ENCODE assay signal across 24 cellular contexts in the genomic region with DNA sequence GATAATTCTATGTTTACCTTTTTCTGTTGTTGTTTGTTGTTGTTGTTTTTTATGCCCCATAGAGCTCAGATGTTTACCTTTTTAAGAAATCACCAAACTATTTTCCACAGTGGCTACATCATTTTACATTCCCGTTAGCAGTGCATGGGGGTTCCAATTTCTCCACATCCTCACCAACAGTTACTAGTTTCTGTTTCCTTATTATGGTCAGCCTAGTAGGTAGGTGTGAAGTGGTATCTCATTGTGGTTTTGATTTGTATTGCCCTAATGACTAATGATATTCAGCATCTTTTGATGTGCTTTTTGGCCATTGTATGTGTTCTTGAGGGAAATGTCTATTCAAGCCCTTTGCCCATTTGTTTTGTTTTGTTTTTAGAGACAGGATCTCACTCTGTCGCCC. TPM values are rescaled to one million over a fixed set of nuclear protein-coding genes. Genes with fewer than 3 reads are reported as not detected.
DNase-seq lines count a peak whose midpoint lies in the region; ATAC-seq, FAIRE-seq and TF ChIP-seq lines count a peak whose summit lies in the region.
"Had no signal": no experiment of that assay in that cellular context is flagged by ENCODE, and none has a peak within 500 bp of the region (broad histone marks: within the 10 kb centered on the region; RNA-seq: fewer than 3 reads in every experiment).

No MANE protein-coding gene starts in this region.

- H3K36me3 ChIP-seq in ACC112 (ENCODE audit: insufficient read depth, low read length) (no peaks in the 10 kb centered on the region), pancreas (no peaks in the 10 kb centered on the region), small intestine (ENCODE audit: control insufficient read depth in 2 of 2, insufficient read depth in 2 of 2, low read length in 2 of 2) (no peaks in the 10 kb centered on the region)
- H3K36me3 ChIP-seq: heart left ventricle, suprapubic skin had no signal

- H3K27me3 Mint-ChIP-seq in mesothelial cell of epicardium (ENCODE audit: low read depth), result no peaks in the 10 kb centered on the region
- H3K27me3 Mint-ChIP-seq: activated naive CD4-positive, alpha-beta T cell treated with anti-CD3 and anti-CD28 coated beads, Interleukin-2, amount 10 ng/mL, durations not matched to agents 7 days and 5 days; central memory CD8-positive, alpha-beta T cell; memory B cell; T-cell had no signal

- H3K9me3 ChIP-seq in pancreas (no peaks in the 10 kb centered on the region), small intestine (ENCODE audit: control insufficient read depth, low read depth) (no peaks in the 10 kb centered on the region)
- H3K9me3 ChIP-seq: heart left ventricle, MG63, suprapubic skin had no signal

- ATAC-seq in pancreas, result no peak
- ATAC-seq: heart left ventricle, left cardiac atrium, T-cell had no signal

- peak overlapping the region; percentile 41 for H3K27ac Mint-ChIP-seq in mesothelial cell of epicardium
- H3K27ac Mint-ChIP-seq: activated naive CD4-positive, alpha-beta T cell treated with anti-CD3 and anti-CD28 coated beads, Interleukin-2, amount 10 ng/mL, durations not matched to agents 7 days and 5 days; memory B cell; T-cell had no signal

- intact Hi-C loops in pancreas (cut with DNase I), result no loop called here

- FAIRE-seq in pancreas (lab: Jason Lieb, UNC) (no peak), small intestine (lab: Jason Lieb, UNC) (no peak)
- FAIRE-seq: D721Med had no signal

- TF ChIP-seq CTCF in mesothelial cell of epicardium (IDR thresholded peaks at IDR 0.05; ENCODE audit: unreplicated experiment), result no peak
- TF ChIP-seq CTCF in pancreas (IDR thresholded peaks at IDR 0.05), result no peak

- 94 to 96% methylated on average over 2 of the region's 2 CpGs for WGBS in pancreas, 2 donors
- 83 to 89% (median 86%) methylated on average over 2 of the region's 2 CpGs for WGBS in small intestine, 3 donors

- no peak overlapping the region for H3K4me3 Mint-ChIP-seq in mesothelial cell of epicardium
- H3K4me3 Mint-ChIP-seq: activated naive CD4-positive, alpha-beta T cell treated with anti-CD3 and anti-CD28 coated beads, Interleukin-2, amount 10 ng/mL, durations not matched to agents 7 days and 5 days; activated T-cell treated with anti-CD3 and anti-CD28 coated beads, Interleukin-2, amount 50 U/mL, for 4 hours; CD14-positive monocyte; central memory CD8-positive, alpha-beta T cell; memory B cell; T-cell had no signal

- H3K4me1 Mint-ChIP-seq in mesothelial cell of epicardium, result peaks cover 26% of the 10 kb centered on the region
- H3K4me1 Mint-ChIP-seq: memory B cell had no signal

- H3K4me1 ChIP-seq in ACC112 (ENCODE audit: control insufficient read depth, insufficient read depth, low read length, unreplicated experiment) (peaks cover 34% of the 10 kb centered on the region), pancreas (no peaks in the 10 kb centered on the region), small intestine (ENCODE audit: control insufficient read depth in 2 of 2, insufficient read depth in 1 of 2, low read depth in 1 of 2, low read length in 1 of 2) (no peaks in the 10 kb centered on the region)
- H3K4me1 ChIP-seq: suprapubic skin had no signal

- DNase-seq in LHCN-M2 (ENCODE audit: low read depth) (peak; percentile 50), astrocyte of the hippocampus (ENCODE audit: low read depth, low spot score) (peak; percentile 20), mesothelial cell of epicardium (ENCODE audit: low spot score in 2 of 2, unreplicated experiment in 2 of 2) (no peak), putamen (ENCODE audit: low spot score) (no peak), pancreas (no peak), small intestine (no peak), NCI-H524 treated with DMSO at 0.1 percent for 48 hours (lab: John Stamatoyannopoulos, UW) (no peak)
- DNase-seq: activated naive CD4-positive, alpha-beta T cell treated with anti-CD3 and anti-CD28 coated beads, Interleukin-2, amount 10 ng/mL, durations not matched to agents 7 days and 5 days; activated T-cell treated with anti-CD3 and anti-CD28 coated beads, Interleukin-2, amount 50 U/mL, for 4 hours; dorsolateral prefrontal cortex; heart left ventricle; left cardiac atrium; MG63; NCI-H1417; NCI-H510A treated with DMSO at 0.1 percent for 48 hours; occipital lobe; retina; T-cell had no signal

- H3K9me3 Mint-ChIP-seq in mesothelial cell of epicardium, result peaks cover 4% of the 10 kb centered on the region
- H3K9me3 Mint-ChIP-seq: activated naive CD4-positive, alpha-beta T cell treated with anti-CD3 and anti-CD28 coated beads, Interleukin-2, amount 10 ng/mL, durations not matched to agents 7 days and 5 days; activated T-cell treated with anti-CD3 and anti-CD28 coated beads, Interleukin-2, amount 50 U/mL, for 4 hours; central memory CD8-positive, alpha-beta T cell; memory B cell; T-cell had no signal

- H3K79me2 ChIP-seq in ACC112 (ENCODE audit: control insufficient read depth, insufficient read depth, low read length, unreplicated experiment), result no peaks in the 10 kb centered on the region

- H3K27ac ChIP-seq in ACC112 (ENCODE audit: low read depth, low read length) (peak overlapping the region; percentile 34; the same call in 1 of the 2 replicates), pancreas (no peak overlapping the region), small intestine (ENCODE audit: low read depth in 1 of 2, low read length in 1 of 2) (no peak overlapping the region)
- H3K27ac ChIP-seq: dorsolateral prefrontal cortex, heart left ventricle, suprapubic skin had no signal

- H2AFZ ChIP-seq in ACC112 (ENCODE audit: low read length, unreplicated experiment), result no peak overlapping the region

- H3K27me3 ChIP-seq in ACC112 (ENCODE audit: insufficient read depth, low read length) (no peaks in the 10 kb centered on the region), pancreas (no peaks in the 10 kb centered on the region), small intestine (ENCODE audit: control insufficient read depth in 2 of 2, insufficient read depth in 2 of 2, low read length in 2 of 2) (no peaks in the 10 kb centered on the region)
- H3K27me3 ChIP-seq: dorsolateral prefrontal cortex, heart left ventricle, MG63, suprapubic skin had no signal

- H3K36me3 Mint-ChIP-seq in mesothelial cell of epicardium, result peaks cover 10% of the 10 kb centered on the region

- H3K4me3 ChIP-seq in ACC112 (ENCODE audit: low read depth, low read length) (no peak overlapping the region), pancreas (no peak overlapping the region), small intestine (ENCODE audit: low read depth in 1 of 2, low read length in 2 of 2) (no peak overlapping the region)
- H3K4me3 ChIP-seq: dorsolateral prefrontal cortex, heart left ventricle, MG63, suprapubic skin had no signal

RNA-seq across cellular contexts. Expression of gene CHEK2, which starts 27.6 kb away (rescaled TPM):
- total RNA-seq in LHCN-M2 (2014; rRNA removed) (25.8 and 34.5 TPM in 2 replicates), mesothelial cell of epicardium (22.9 to 25.0 TPM (median 24.2 TPM) in 3 replicates), pancreas (1 to 10 TPM in 5 of 6 donors, under 1 TPM in 1; 0.83 to 4.6 (median 2.3) TPM)
- 7.7 TPM for polyA plus RNA-seq in LHCN-M2 (2012)
- polyA plus RNA-seq in pancreas (1 to 10 TPM; 3.2 to 4.0 TPM), small intestine (10 to 100 TPM in 1 of 3 donors, 1 to 10 TPM in 2; 6.5 to 21.5 (median 8.5) TPM)

RNA-seq across cellular contexts. Expression of gene HSCB, which starts 27.8 kb away (rescaled TPM):
- total RNA-seq in LHCN-M2 (2014; rRNA removed) (23.9 and 26.2 TPM in 2 replicates), mesothelial cell of epicardium (15.0 to 18.7 TPM (median 15.7 TPM) in 3 replicates), pancreas (1 to 10 TPM; 7.0 to 9.3 (median 7.8) TPM)
- 15.0 TPM for polyA plus RNA-seq in LHCN-M2 (2012)
- polyA plus RNA-seq in pancreas (10 to 100 TPM; 14.1 to 17.7 TPM), small intestine (10 to 100 TPM; 19.2 to 21.2 (median 19.5) TPM)

RNA-seq across cellular contexts. Expression of gene TTC28, which starts 34.4 kb away (rescaled TPM):
- total RNA-seq in LHCN-M2 (2014; rRNA removed), result 7.1 and 8.0 TPM in 2 replicates
- 1.8 TPM for polyA plus RNA-seq in LHCN-M2 (2012)
- 91.7 to 95.9 TPM (median 92.7 TPM) in 3 replicates for total RNA-seq in mesothelial cell of epicardium
- 10 to 100 TPM; 10.3 to 18.6 (median 12.4) TPM for total RNA-seq in pancreas
- polyA plus RNA-seq in pancreas, result 1 to 10 TPM; 2.2 to 6.8 TPM
- 1 to 10 TPM in 2 of 3 donors, under 1 TPM in 1; 0.45 to 6.3 (median 1.1) TPM for polyA plus RNA-seq in small intestine

RNA-seq across cellular contexts. Expression of gene CCDC117, which starts 58.5 kb away (rescaled TPM):
- 18.3 and 20.5 TPM in 2 replicates for total RNA-seq in LHCN-M2 (2014; rRNA removed)
- polyA plus RNA-seq in LHCN-M2 (2012), result 5.0 TPM
- 22.4 to 22.9 TPM (median 22.8 TPM) in 3 replicates for total RNA-seq in mesothelial cell of epicardium
- 10 to 100 TPM in 3 of 6 donors, 1 to 10 TPM in 3; 7.8 to 15.7 (median 10.0) TPM for total RNA-seq in pancreas
- polyA plus RNA-seq in pancreas, result 1 to 10 TPM; 5.1 to 5.3 TPM
- 10 to 100 TPM in 1 of 3 donors, 1 to 10 TPM in 2; 7.8 to 10.3 (median 8.5) TPM for polyA plus RNA-seq in small intestine

Comparison
In these comparisons a context has a peak if more than half of its experiments do, and no peak if none do; other contexts are left out.
1. DNase-seq: peak in LHCN-M2 (single experiment) and astrocyte of the hippocampus (single experiment); none in mesothelial cell of epicardium (0 of 2), putamen (single experiment), pancreas (0 of 6), small intestine (single experiment) and NCI-H524 treated with DMSO at 0.1 percent for 48 hours (single experiment).